In genomic region chr19:19434483-19435045, GRCh38 we compare ENCODE assay signal across 12 cellular contexts. TPM values are rescaled to one million over a fixed set of nuclear protein-coding genes. Genes with fewer than 3 reads are reported as not detected.
DNase-seq lines count a peak whose midpoint lies in the region; ATAC-seq and TF ChIP-seq lines count a peak whose summit lies in the region.
"Had no signal": no experiment of that assay in that cellular context is flagged by ENCODE, and none has a peak within 500 bp of the region (broad histone marks: within the 10 kb centered on the region; RNA-seq: fewer than 3 reads in every experiment).

No MANE protein-coding gene starts in this region.

- H3K27ac Mint-ChIP-seq in activated CD8-positive, alpha-beta T cell treated with anti-CD3 and anti-CD28 coated beads for 36 hours: peak overlapping the region; percentile 23
- H3K27ac Mint-ChIP-seq in activated CD8-positive, alpha-beta T cell treated with anti-CD3 and anti-CD28 coated beads, Interleukin-2, amount 10 ng/mL, durations not matched to agents 7 days and 5 days: no peak overlapping the region
- peak overlapping the region in 6 of 9 donors; percentile 17 to 83 (median 66) for H3K27ac Mint-ChIP-seq in naive thymus-derived CD4-positive, alpha-beta T cell
- H3K27ac Mint-ChIP-seq: activated T-helper 2 cell treated with anti-CD3 and anti-CD28 coated beads, Interferon-gamma antibody, Interleukin-2, Interleukin-4, amounts not matched to agents 10 μg/mL and 5 μg/mL and 100 μg/mL, durations not matched to agents 14 hours and 24 hours and 36 hours had no signal

- H3K4me1 ChIP-seq in naive thymus-derived CD4-positive, alpha-beta T cell (ENCODE audit: control insufficient read depth in 2 of 2, insufficient read depth in 2 of 2, low read length in 2 of 2): peaks cover 14 to 29% of the 10 kb centered on the region in 2 donors
- peaks cover 0 to 55% (median 10%) of the 10 kb centered on the region in 4 donors for H3K4me1 ChIP-seq in tibial nerve

- H3K27me3 Mint-ChIP-seq in activated CD8-positive, alpha-beta T cell treated with anti-CD3 and anti-CD28 coated beads for 36 hours: no peaks in the 10 kb centered on the region
- no peaks in the 10 kb centered on the region for H3K27me3 Mint-ChIP-seq in activated CD8-positive, alpha-beta T cell treated with anti-CD3 and anti-CD28 coated beads, Interleukin-2, amount 10 ng/mL, durations not matched to agents 7 days and 5 days (ENCODE audit: low read depth)
- H3K27me3 Mint-ChIP-seq in naive thymus-derived CD4-positive, alpha-beta T cell: no peaks in the 10 kb centered on the region

- H3K9me3 ChIP-seq in naive thymus-derived CD4-positive, alpha-beta T cell (ENCODE audit: control insufficient read depth in 2 of 3, low read length in 3 of 3): no peaks in the 10 kb centered on the region
- no peaks in the 10 kb centered on the region for H3K9me3 ChIP-seq in tibial nerve

- peaks cover 14% of the 10 kb centered on the region for H3K36me3 Mint-ChIP-seq in activated CD8-positive, alpha-beta T cell treated with anti-CD3 and anti-CD28 coated beads for 36 hours (ENCODE audit: low read depth)
- peaks cover 27% of the 10 kb centered on the region for H3K36me3 Mint-ChIP-seq in activated CD8-positive, alpha-beta T cell treated with anti-CD3 and anti-CD28 coated beads, Interleukin-2, amount 10 ng/mL, durations not matched to agents 7 days and 5 days (ENCODE audit: low read depth)
- H3K36me3 Mint-ChIP-seq in naive thymus-derived CD4-positive, alpha-beta T cell: peaks cover 0 to 5% (median 0%) of the 10 kb centered on the region in 5 donors

- peaks cover 0 to 8% (median 0%) of the 10 kb centered on the region in 3 experiments for H3K36me3 ChIP-seq in naive thymus-derived CD4-positive, alpha-beta T cell (ENCODE audit: control insufficient read depth in 2 of 3, insufficient read depth in 3 of 3, low read length in 3 of 3)
- H3K36me3 ChIP-seq in tibial nerve: peaks cover 0 to 3% (median 0%) of the 10 kb centered on the region in 3 donors

- intact Hi-C loops in activated CD8-positive, alpha-beta T cell treated with anti-CD3 and anti-CD28 coated beads for 36 hours (cut with micrococcal nuclease): no loop called here
- intact Hi-C loops in naive thymus-derived CD4-positive, alpha-beta T cell (cut with micrococcal nuclease): loop anchor here in 1 of 2 donors (5.0 kb wide), 1 partner anchor 43 kb away; no protein-coding TSS in a partner anchor

- H3K4me1 Mint-ChIP-seq in activated CD8-positive, alpha-beta T cell treated with anti-CD3 and anti-CD28 coated beads for 36 hours (ENCODE audit: low read depth): peaks cover 59% of the 10 kb centered on the region
- peaks cover 46% of the 10 kb centered on the region for H3K4me1 Mint-ChIP-seq in activated CD8-positive, alpha-beta T cell treated with anti-CD3 and anti-CD28 coated beads, Interleukin-2, amount 10 ng/mL, durations not matched to agents 7 days and 5 days (ENCODE audit: low read depth)
- peaks cover 30 to 92% (median 79%) of the 10 kb centered on the region in 7 donors for H3K4me1 Mint-ChIP-seq in naive thymus-derived CD4-positive, alpha-beta T cell

- H3K9me3 Mint-ChIP-seq in activated CD8-positive, alpha-beta T cell treated with anti-CD3 and anti-CD28 coated beads for 36 hours: no peaks in the 10 kb centered on the region
- H3K9me3 Mint-ChIP-seq in activated CD8-positive, alpha-beta T cell treated with anti-CD3 and anti-CD28 coated beads, Interleukin-2, amount 10 ng/mL, durations not matched to agents 7 days and 5 days (ENCODE audit: insufficient read depth): no peaks in the 10 kb centered on the region
- H3K9me3 Mint-ChIP-seq in naive thymus-derived CD4-positive, alpha-beta T cell: no peaks in the 10 kb centered on the region
- H3K9me3 Mint-ChIP-seq: activated T-helper 2 cell treated with anti-CD3 and anti-CD28 coated beads, Interferon-gamma antibody, Interleukin-2, Interleukin-4, amounts not matched to agents 10 μg/mL and 5 μg/mL and 100 μg/mL, durations not matched to agents 14 hours and 24 hours and 36 hours had no signal

- no peak for TF ChIP-seq POLR2A in tibial nerve (IDR thresholded peaks at IDR 0.05)

- no peak for DNase-seq in activated CD8-positive, alpha-beta T cell treated with anti-CD3 and anti-CD28 coated beads for 36 hours
- no peak for DNase-seq in activated CD8-positive, alpha-beta T cell treated with anti-CD3 and anti-CD28 coated beads, Interleukin-2, amount 10 ng/mL, durations not matched to agents 7 days and 5 days
- peak; percentile 64 for DNase-seq in fibroblast of peridontal ligament (ENCODE audit: extremely low read depth)
- DNase-seq in naive thymus-derived CD4-positive, alpha-beta T cell: no peak
- DNase-seq in tibial nerve (ENCODE audit: low spot score in 2 of 2): peak; percentile 21 to 57
- no peak for DNase-seq in activated CD4-positive, CD25-positive, alpha-beta regulatory T cell (lab: John Stamatoyannopoulos, UW)
- no peak for DNase-seq in OCI-M1 (lab: John Stamatoyannopoulos, UW)
- no peak for DNase-seq in globus pallidus (ENCODE audit: low spot score)
- DNase-seq: DMS53, NCI-H146, NCI-H82 had no signal

- no peak overlapping the region for H3K27ac ChIP-seq in naive thymus-derived CD4-positive, alpha-beta T cell (ENCODE audit: low read depth, low read length)
- H3K27ac ChIP-seq in tibial nerve: peak overlapping the region in 2 of 4 donors; percentile 52 to 55

- no peak overlapping the region for H3K4me3 ChIP-seq in naive thymus-derived CD4-positive, alpha-beta T cell (ENCODE audit: low read length)
- no peak overlapping the region for H3K4me3 ChIP-seq in tibial nerve

- H3K4me3 Mint-ChIP-seq in activated CD8-positive, alpha-beta T cell treated with anti-CD3 and anti-CD28 coated beads for 36 hours: no peak overlapping the region
- H3K4me3 Mint-ChIP-seq in activated CD8-positive, alpha-beta T cell treated with anti-CD3 and anti-CD28 coated beads, Interleukin-2, amount 10 ng/mL, durations not matched to agents 7 days and 5 days: no peak overlapping the region
- no peak overlapping the region for H3K4me3 Mint-ChIP-seq in naive thymus-derived CD4-positive, alpha-beta T cell

- CTCF ChIA-PET in activated CD8-positive, alpha-beta T cell treated with anti-CD3 and anti-CD28 coated beads for 36 hours (lab: Charles Lee): interaction anchor here (0.5 to 1.6 kb wide), 2 partner anchors 14 to 56 kb away, joined by 3 to 4 read pairs; no protein-coding TSS in a partner anchor
- CTCF ChIA-PET in activated CD8-positive, alpha-beta T cell treated with anti-CD3 and anti-CD28 coated beads, Interleukin-2, amount 10 ng/mL, durations not matched to agents 7 days and 5 days (lab: Charles Lee): interaction anchor here (1.2 kb wide), 1 partner anchor 9 kb away, joined by 3 read pairs; no protein-coding TSS in a partner anchor
- CTCF ChIA-PET in naive thymus-derived CD4-positive, alpha-beta T cell (lab: Charles Lee): interaction anchor here (0.6 to 1.2 kb wide), 2 partner anchors 32 to 56 kb away, joined by 3 to 4 read pairs; no protein-coding TSS in a partner anchor

- no peak for ATAC-seq in activated CD8-positive, alpha-beta T cell treated with anti-CD3 and anti-CD28 coated beads for 36 hours
- no peak for ATAC-seq in activated CD8-positive, alpha-beta T cell treated with anti-CD3 and anti-CD28 coated beads, Interleukin-2, amount 10 ng/mL, durations not matched to agents 7 days and 5 days
- ATAC-seq in naive thymus-derived CD4-positive, alpha-beta T cell: no peak

- no peaks in the 10 kb centered on the region for H3K27me3 ChIP-seq in naive thymus-derived CD4-positive, alpha-beta T cell (ENCODE audit: control insufficient read depth in 2 of 2, insufficient read depth in 2 of 2, low read length in 2 of 2)
- no peaks in the 10 kb centered on the region for H3K27me3 ChIP-seq in tibial nerve

- POLR2A ChIA-PET in activated CD8-positive, alpha-beta T cell treated with anti-CD3 and anti-CD28 coated beads for 36 hours (lab: Charles Lee): interaction anchor here (0.6 kb wide), 1 partner anchor 15 kb away, joined by 3 read pairs; no protein-coding TSS in a partner anchor
- POLR2A ChIA-PET in activated CD8-positive, alpha-beta T cell treated with anti-CD3 and anti-CD28 coated beads, Interleukin-2, amount 10 ng/mL, durations not matched to agents 7 days and 5 days (lab: Charles Lee): interaction anchor here (1.0 kb wide), 1 partner anchor 29 kb away, joined by 4 read pairs; the partner anchor contains the start of gene GATAD2A
- POLR2A ChIA-PET in naive thymus-derived CD4-positive, alpha-beta T cell (lab: Charles Lee): interaction anchor here (0.8 kb wide), 1 partner anchor 54 kb away, joined by 3 read pairs; no protein-coding TSS in a partner anchor

- TF ChIP-seq EP300 in tibial nerve (IDR thresholded peaks at IDR 0.05): peak in 1 of 2 donors; percentile 44

- TF ChIP-seq CTCF in activated CD8-positive, alpha-beta T cell treated with anti-CD3 and anti-CD28 coated beads for 36 hours (IDR thresholded peaks at IDR 0.05): no peak
- no peak for TF ChIP-seq CTCF in tibial nerve (IDR thresholded peaks at IDR 0.05)

- 54 to 56% methylated on average over 8 of the region's 8 CpGs for WGBS in tibial nerve, 2 donors

RNA-seq across cellular contexts. Expression of gene GATAD2A, which starts 29.1 kb away (rescaled TPM):
- 100 to 1,000 TPM; 132 to 136 TPM for total RNA-seq in activated CD8-positive, alpha-beta T cell treated with anti-CD3 and anti-CD28 coated beads for 36 hours
- total RNA-seq in activated CD8-positive, alpha-beta T cell treated with anti-CD3 and anti-CD28 coated beads, Interleukin-2, amount 10 ng/mL, durations not matched to agents 7 days and 5 days: 100 to 1,000 TPM; 180 TPM
- total RNA-seq in naive thymus-derived CD4-positive, alpha-beta T cell: 100 to 1,000 TPM in 4 of 5 experiments, 10 to 100 TPM in 1; 97.9 to 123 (median 116) TPM
- polyA plus RNA-seq in naive thymus-derived CD4-positive, alpha-beta T cell: 10 to 100 TPM; 11.3 to 25.7 TPM
- total RNA-seq in tibial nerve: 10 to 100 TPM; 34.1 to 69.6 (median 36.8) TPM

Comparison
In these comparisons a context has a peak if more than half of its experiments do, and no peak if none do; other contexts are left out.
1. DNase-seq: peak in fibroblast of peridontal ligament (single experiment) and tibial nerve (2 of 2); none in activated CD8-positive, alpha-beta T cell treated with anti-CD3 and anti-CD28 coated beads for 36 hours (single experiment), activated CD8-positive, alpha-beta T cell treated with anti-CD3 and anti-CD28 coated beads, Interleukin-2, amount 10 ng/mL, durations not matched to agents 7 days and 5 days (single experiment), naive thymus-derived CD4-positive, alpha-beta T cell (0 of 9), activated CD4-positive, CD25-positive, alpha-beta regulatory T cell (0 of 4), OCI-M1 (single experiment) and globus pallidus (single experiment).